In genomic region chr4:122722256-122722655, GRCh38 we compare ENCODE assay signal across 22 cellular contexts. TPM values are rescaled to one million over a fixed set of nuclear protein-coding genes. Genes with fewer than 3 reads are reported as not detected.
DNase-seq lines count a peak whose midpoint lies in the region; ATAC-seq, FAIRE-seq and TF ChIP-seq lines count a peak whose summit lies in the region.
"Had no signal": no experiment of that assay in that cellular context is flagged by ENCODE, and none has a peak within 500 bp of the region (broad histone marks: within the 10 kb centered on the region; RNA-seq: fewer than 3 reads in every experiment).

No MANE protein-coding gene starts in this region.

- no peak for TF ChIP-seq EP300 in H1 (IDR thresholded peaks at IDR 0.05; ENCODE audit: borderline replicate concordance in 1 of 2, low read depth in 2 of 2, low read length in 2 of 2)

- no peak overlapping the region for H3K18ac ChIP-seq in H1 (ENCODE audit: extremely low read depth, low read length)

- no peak overlapping the region for H2BK5ac ChIP-seq in H1 (ENCODE audit: low read depth, low read length)

- intact Hi-C loops in left ventricle myocardium superior (cut with micrococcal nuclease): no loop called here

- no peaks in the 10 kb centered on the region for H3K79me1 ChIP-seq in H1 (ENCODE audit: low read depth, low read length)

- H3K23me2 ChIP-seq in H1 (ENCODE audit: low read depth, low read length): no peaks in the 10 kb centered on the region

- H4K5ac ChIP-seq in H1 (ENCODE audit: insufficient read length, low read depth, low read length): no peak overlapping the region

- ATAC-seq in left ventricle myocardium superior (peak; percentile 26), GM21529 (IDR thresholded peaks at IDR 0.05; ENCODE audit: unreplicated experiment) (no peak)
- ATAC-seq: A549, GM12878, GM23338 had no signal

- no peak for TF ChIP-seq RAD21 in H1 (IDR thresholded peaks at IDR 0.05 in 1 of 2, conservative IDR thresholded peaks at IDR 0.05 in 1 of 2; ENCODE audit: low read depth in 2 of 2, low read length in 2 of 2)

- H2BK20ac ChIP-seq in H1 (ENCODE audit: low read length): no peak overlapping the region

- no peak overlapping the region for H2BK120ac ChIP-seq in H1 (replicated peaks; ENCODE audit: low read depth, low read length)

- 92% methylated on average over 1 of the region's 1 CpG; no CpG with 5 or more reads in 1 of the 2 experiments for WGBS in H1 (ENCODE audit: extremely low coverage in 1 of 2, insufficient coverage in 1 of 2, insufficient read length in 1 of 2, insufficient replicate concordance in 2 of 2, low coverage in 1 of 2, low lambda C conversion rate in 2 of 2, missing lambda C conversion rate in 1 of 2), 2 experiments

- peak; percentile 15 for FAIRE-seq in G401.6 (lab: Jason Lieb, UNC)
- no peak for FAIRE-seq in H1 (lab: Jason Lieb, UNC)
- FAIRE-seq: A549, GM12878, GM19239, H54 had no signal

- H3K4me3 ChIP-seq in right atrium auricular region (no peak overlapping the region), H1 (ENCODE audit: extremely low read depth in 1 of 4, insufficient read depth in 2 of 4, low read depth in 3 of 4, low read length in 4 of 4) (no peak overlapping the region)
- H3K4me3 ChIP-seq: A549, GM12878, GM23338, HAP-1 had no signal

- H3K9me3 ChIP-seq in right atrium auricular region: no peaks in the 10 kb centered on the region
- no peaks in the 10 kb centered on the region for H3K9me3 ChIP-seq in H1 (ENCODE audit: insufficient read depth in 2 of 2, low read depth in 1 of 2, low read length in 1 of 2)
- H3K9me3 ChIP-seq: A549, HAP-1 had no signal

- DNase-seq in left ventricle myocardium superior (no peak), right atrium auricular region (ENCODE audit: low spot score) (no peak), H1 (ENCODE audit: low read depth in 1 of 2, low spot score in 2 of 2) (no peak), NCI-H1092 (lab: John Stamatoyannopoulos, UW) (no peak)
- DNase-seq: 8988T; ACHN; C1 segment of cervical spinal cord; Calu3; CD4-positive, alpha-beta memory T cell; COR-L47; DMS153; DND-41; GDM1; HFFc6 had no signal

- CTCF ChIA-PET in H1 (lab: Charles Lee; ENCODE audit: partially characterized antibody): interaction anchor here (1.4 to 2.1 kb wide), 2 partner anchors 120 to 174 kb away, joined by 3 to 6 read pairs; no protein-coding TSS in a partner anchor

- POLR2A ChIA-PET in H1 (lab: Charles Lee; ENCODE audit: partially characterized antibody): interaction anchor here (2.1 kb wide), 1 partner anchor 10 kb away, joined by 6 read pairs; the partner anchor contains the start of gene BBS12

- no peaks in the 10 kb centered on the region for H3K79me2 ChIP-seq in H1 (ENCODE audit: control insufficient read depth in 1 of 2, insufficient read depth in 2 of 2, low read length in 2 of 2)

- H2BK15ac ChIP-seq in H1 (ENCODE audit: low read length): no peak overlapping the region

- H2AK5ac ChIP-seq in H1 (ENCODE audit: low read depth, low read length): no peak overlapping the region

- H3K23ac ChIP-seq in H1 (ENCODE audit: insufficient read length): no peak overlapping the region

- no peak overlapping the region for H3K56ac ChIP-seq in H1 (replicated peaks; ENCODE audit: insufficient read length, low read depth, low read length)

- H3K27ac ChIP-seq in right atrium auricular region (no peak overlapping the region), H1 (ENCODE audit: low read depth, low read length) (no peak overlapping the region)
- H3K27ac ChIP-seq: A549 had no signal

- no peak overlapping the region for H3K14ac ChIP-seq in H1 (ENCODE audit: insufficient read length)

- H3K27me3 ChIP-seq in right atrium auricular region (no peaks in the 10 kb centered on the region), H1 (replicated peaks in 1 of 4; ENCODE audit: control insufficient read depth in 3 of 4, extremely low read depth in 1 of 4, insufficient read depth in 3 of 4, low read length in 3 of 4) (peaks cover 0 to 1% (median 0%) of the 10 kb centered on the region in 4 experiments; a peak in 1 of 7 replicates)

- H3K9ac ChIP-seq in H1 (replicated peaks in 1 of 4; ENCODE audit: extremely low read depth in 1 of 4, low read depth in 3 of 4, low read length in 3 of 4): no peak overlapping the region

- TF ChIP-seq CTCF in right atrium auricular region (IDR thresholded peaks at IDR 0.05) (no peak), H1 (IDR thresholded peaks at IDR 0.05; ENCODE audit: control extremely low read depth in 1 of 3, insufficient read depth in 1 of 3, low read depth in 1 of 3, low read length in 3 of 3) (no peak)

- no peak overlapping the region for H3K4ac ChIP-seq in H1 (replicated peaks; ENCODE audit: insufficient read length, low read depth, low read length)

- no peak overlapping the region for H4K91ac ChIP-seq in H1 (replicated peaks; ENCODE audit: insufficient read length, low read length)

- TF ChIP-seq POLR2A in H1 (IDR thresholded peaks at IDR 0.05; ENCODE audit: control extremely low read depth in 1 of 2, low read depth in 2 of 2, low read length in 2 of 2): no peak

- H2AFZ ChIP-seq in H1 (ENCODE audit: low read length): no peak overlapping the region
- H2AFZ ChIP-seq: GM23338 had no signal

- no peaks in the 10 kb centered on the region for H4K20me1 ChIP-seq in H1 (replicated peaks in 1 of 2; ENCODE audit: control insufficient read depth in 1 of 2, insufficient read depth in 2 of 2, low read length in 2 of 2)

- H3K36me3 ChIP-seq in right atrium auricular region: no peaks in the 10 kb centered on the region
- H3K36me3 ChIP-seq in H1 (ENCODE audit: control insufficient read depth in 2 of 4, insufficient read depth in 4 of 4, low read length in 3 of 4): no peaks in the 10 kb centered on the region
- H3K36me3 ChIP-seq: HAP-1 had no signal

- no peaks in the 10 kb centered on the region for H3K4me1 ChIP-seq in right atrium auricular region
- H3K4me1 ChIP-seq in H1 (replicated peaks in 1 of 4; ENCODE audit: control insufficient read depth in 3 of 4, insufficient read depth in 4 of 4, low read length in 3 of 4): no peaks in the 10 kb centered on the region
- H3K4me1 ChIP-seq: A549 had no signal

- no peak overlapping the region for H2BK12ac ChIP-seq in H1 (ENCODE audit: low read depth, low read length)

- no peak overlapping the region for H4K8ac ChIP-seq in H1 (ENCODE audit: extremely low read depth, insufficient read depth, low read length)

- no peak overlapping the region for H3K4me2 ChIP-seq in H1 (ENCODE audit: insufficient read depth in 1 of 2, low read depth in 2 of 2, low read length in 2 of 2)
- H3K4me2 ChIP-seq: A549, GM23338 had no signal

TF ChIP-seq in H1, 55 proteins besides CTCF, POLR2A, EP300 and RAD21:
- TF ChIP-seq KDM5A (IDR thresholded peaks at IDR 0.05; ENCODE audit: low read length): no peak
- TF ChIP-seq CEBPB (IDR thresholded peaks at IDR 0.05; ENCODE audit: low read depth, low read length): peak; percentile 19; the same call in 1 of the 2 replicates
TF ChIP-seq in H1: peak in this region for 1.

RNA-seq across cellular contexts. Expression of gene BBS12, which starts 10.2 kb away (rescaled TPM):
- total RNA-seq in left ventricle myocardium superior (5.5 TPM), right atrium auricular region (10 to 100 TPM in 1 of 2 donors, 1 to 10 TPM in 1; 5.9 to 10.2 TPM)
- total RNA-seq in H1 (2021; fragmentation: NEBNext Ultra II Directional; extraction: Animal tissue kit (Norgen Biotek cat#: 25700)): 2.6 TPM in 2 replicates
- polyA plus RNA-seq in H1 (2011; rRNA removed): 0.44 and 0.88 TPM in 2 replicates
- polyA plus RNA-seq in H1 (2011; cell fraction: cytosol; rRNA removed): 0.89 TPM
- 0.41 TPM for polyA plus RNA-seq in H1 (2011; cell fraction: nucleus; rRNA removed)
- polyA plus RNA-seq in H1 (2012, experiment 1 of 2): 1.6 to 3.0 TPM (median 1.9 TPM) in 4 replicates
- polyA plus RNA-seq in H1 (2012, experiment 2 of 2): 0.21 TPM
- polyA plus RNA-seq in H1 (2013, experiment 1 of 2): 1.2 TPM
- 1.2 TPM for polyA plus RNA-seq in H1 (2013, experiment 2 of 2)
- polyA minus RNA-seq in H1 (2011; rRNA and poly(A)+ RNA removed): 1.2 and 2.0 TPM in 2 replicates
- 2.1 TPM for polyA minus RNA-seq in H1 (2011; cell fraction: cytosol; rRNA and poly(A)+ RNA removed)
- polyA minus RNA-seq in H1 (2011; cell fraction: nucleus; rRNA and poly(A)+ RNA removed): 2.7 TPM
